Comparison of ENCODE assay signal across 11 cellular contexts in the genomic region with DNA sequence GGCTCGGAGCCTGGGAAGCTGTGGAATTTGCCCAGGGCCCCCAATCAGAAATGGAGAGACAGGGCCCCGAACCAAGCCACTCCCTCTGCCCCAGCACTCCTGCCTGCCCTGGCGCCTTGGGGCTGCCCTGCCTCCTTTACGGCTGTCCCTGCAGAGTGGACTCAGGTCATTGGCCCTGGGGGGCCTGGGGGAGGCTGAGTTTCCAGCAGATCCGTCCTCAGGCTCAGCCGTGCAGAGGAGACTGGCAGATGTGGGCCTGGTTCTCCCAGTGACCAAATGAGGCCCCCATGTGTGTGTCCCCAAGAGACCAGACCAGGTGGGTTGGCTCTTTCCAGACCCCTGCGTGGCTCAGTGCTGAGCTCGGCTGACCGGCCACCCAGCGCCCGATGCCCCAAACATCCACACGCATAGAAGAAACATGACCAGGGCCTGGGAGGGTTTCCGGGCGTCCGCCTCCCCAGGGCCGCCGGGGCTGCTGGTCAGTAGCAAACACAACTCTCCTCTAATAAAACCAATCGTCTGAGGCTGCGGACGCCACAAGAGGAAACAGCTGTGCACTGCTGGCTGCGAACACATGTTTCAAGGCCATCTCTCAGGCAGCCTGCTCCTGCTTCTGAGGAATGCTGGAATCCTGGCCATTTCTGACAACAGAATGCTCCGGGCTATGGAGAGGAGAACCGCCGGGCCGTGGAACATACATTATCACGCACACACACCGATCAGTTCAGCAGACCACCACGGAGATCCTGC. TPM values are rescaled to one million over a fixed set of nuclear protein-coding genes. Genes with fewer than 3 reads are reported as not detected.
A peak's percentile ranks its signal among the peaks of the same experiment; 100 is the strongest.
DNase-seq lines count a peak whose midpoint lies in the region; ATAC-seq lines count a peak whose summit lies in the region.
"Had no signal": no experiment of that assay in that cellular context is flagged by ENCODE, and none has a peak within 500 bp of the region (broad histone marks: within the 10 kb centered on the region; RNA-seq: fewer than 3 reads in every experiment).

No MANE protein-coding gene starts in this region.

- no peak overlapping the region for H3K4me3 ChIP-seq in skeletal muscle cell (ENCODE audit: low read depth, low read length)
- H3K4me3 ChIP-seq: gastroesophageal sphincter had no signal

- no peak for ATAC-seq in HG02623 (IDR thresholded peaks at IDR 0.05; ENCODE audit: unreplicated experiment)
- ATAC-seq: activated CD8-positive, alpha-beta memory T cell treated with anti-CD3 and anti-CD28 coated beads, Interleukin-2, amount 10 ng/mL, durations not matched to agents 7 days and 5 days; gastroesophageal sphincter; T-cell had no signal

- DNase-seq in GM04504 (ENCODE audit: low read depth): peak; percentile 62
- DNase-seq in amniotic epithelial cell (ENCODE audit: low read depth): peak; percentile 18
- DNase-seq in iris pigment epithelial cell (ENCODE audit: low read depth): peak; percentile 66
- peak; percentile 43 for DNase-seq in skeletal muscle cell (ENCODE audit: low read depth)
- no peak for DNase-seq in G401 (ENCODE audit: low spot score)
- DNase-seq in stimulated activated CD4-positive, alpha-beta T cell treated with anti-CD3 and anti-CD28 coated beads, Interleukin-12 subunit alpha, Interleukin-12 subunit beta, amount 100 ng/mL, for 4 hours: no peak
- DNase-seq: activated CD8-positive, alpha-beta memory T cell treated with anti-CD3 and anti-CD28 coated beads, Interleukin-2, amount 10 ng/mL, durations not matched to agents 7 days and 5 days; DND-41 had no signal

- in situ Hi-C loops in G401 (cut with HindIII; ENCODE audit: low sequenced_read_pairs): no loop called here

RNA-seq across cellular contexts. Expression of gene PDGFA, which starts 54.8 kb away (rescaled TPM):
- total RNA-seq in G401 (2014; rRNA removed; shearing (Covaris generic)): 0.34 and 2.6 TPM in 2 replicates

Comparison
In these comparisons a context has a peak if more than half of its experiments do, and no peak if none do; other contexts are left out.
1. DNase-seq: peak in GM04504 (single experiment), amniotic epithelial cell (single experiment), iris pigment epithelial cell (single experiment) and skeletal muscle cell (single experiment); none in G401 (single experiment) and stimulated activated CD4-positive, alpha-beta T cell treated with anti-CD3 and anti-CD28 coated beads, Interleukin-12 subunit alpha, Interleukin-12 subunit beta, amount 100 ng/mL, for 4 hours (single experiment).